Comparison of ENCODE assay signal across 11 cellular contexts in genomic region chr15:57281357-57281756, GRCh38.
DNase-seq lines count a peak whose midpoint lies in the region; ATAC-seq and TF ChIP-seq lines count a peak whose summit lies in the region.
"Had no signal": no experiment of that assay in that cellular context is flagged by ENCODE, and none has a peak within 500 bp of the region (broad histone marks: within the 10 kb centered on the region; RNA-seq: fewer than 3 reads in every experiment).

No MANE protein-coding gene starts in this region.

- H3K36me3 Mint-ChIP-seq in brain, result peaks cover 83% of the 10 kb centered on the region
- peaks cover 25% of the 10 kb centered on the region for H3K36me3 Mint-ChIP-seq in activated CD8-positive, alpha-beta memory T cell treated with anti-CD3 and anti-CD28 coated beads, Interleukin-2, amount 10 ng/mL, durations not matched to agents 7 days and 5 days

- H3K9me3 Mint-ChIP-seq in brain, result peaks cover 0 to 2% (median 0%) of the 10 kb centered on the region in 5 experiments
- H3K9me3 Mint-ChIP-seq in activated CD8-positive, alpha-beta memory T cell treated with anti-CD3 and anti-CD28 coated beads, Interleukin-2, amount 10 ng/mL, durations not matched to agents 7 days and 5 days (ENCODE audit: low read depth), result no peaks in the 10 kb centered on the region
- H3K9me3 Mint-ChIP-seq: activated T-helper 1 cell treated with anti-CD3 and anti-CD28 coated beads, Interleukin-12 subunit alpha, Interleukin-12 subunit beta, Interleukin-2, Interleukin-4 antibody, amounts not matched to agents 30 ng/mL and 10 ng/mL and 1 ng/mL, durations not matched to agents 14 hours and 24 hours and 36 hours; CD8-positive, alpha-beta T cell had no signal

- no peak for TF ChIP-seq CTCF in brain (conservative IDR thresholded peaks at IDR 0.05)

- peak overlapping the region in 4 of 5 experiments; percentile 3 to 67 (median 59) for H3K27ac Mint-ChIP-seq in brain
- no peak overlapping the region for H3K27ac Mint-ChIP-seq in activated CD8-positive, alpha-beta memory T cell treated with anti-CD3 and anti-CD28 coated beads, Interleukin-2, amount 10 ng/mL, durations not matched to agents 7 days and 5 days
- H3K27ac Mint-ChIP-seq: activated T-helper 1 cell treated with anti-CD3 and anti-CD28 coated beads, Interleukin-12 subunit alpha, Interleukin-12 subunit beta, Interleukin-2, Interleukin-4 antibody, amounts not matched to agents 30 ng/mL and 10 ng/mL and 1 ng/mL, durations not matched to agents 14 hours and 24 hours and 36 hours; CD8-positive, alpha-beta T cell had no signal

- CTCF ChIA-PET in activated CD8-positive, alpha-beta memory T cell treated with anti-CD3 and anti-CD28 coated beads, Interleukin-2, amount 10 ng/mL, durations not matched to agents 7 days and 5 days (lab: Charles Lee), result interaction anchor here (0.5 kb wide), 1 partner anchor 568 kb away, joined by 3 read pairs; no protein-coding TSS in a partner anchor

- ATAC-seq in GM18517 (IDR thresholded peaks at IDR 0.05; ENCODE audit: unreplicated experiment) (peak; percentile 52), GM21529 (IDR thresholded peaks at IDR 0.05; ENCODE audit: unreplicated experiment) (peak; percentile 51), HG03196 (IDR thresholded peaks at IDR 0.05; ENCODE audit: unreplicated experiment) (peak; percentile 49)
- ATAC-seq in activated CD8-positive, alpha-beta memory T cell treated with anti-CD3 and anti-CD28 coated beads, Interleukin-2, amount 10 ng/mL, durations not matched to agents 7 days and 5 days, result no peak
- ATAC-seq: CD8-positive, alpha-beta T cell had no signal

- H3K4me3 Mint-ChIP-seq in brain, result no peak overlapping the region
- H3K4me3 Mint-ChIP-seq in activated CD8-positive, alpha-beta memory T cell treated with anti-CD3 and anti-CD28 coated beads, Interleukin-2, amount 10 ng/mL, durations not matched to agents 7 days and 5 days, result no peak overlapping the region
- H3K4me3 Mint-ChIP-seq: activated T-helper 1 cell treated with anti-CD3 and anti-CD28 coated beads, Interleukin-12 subunit alpha, Interleukin-12 subunit beta, Interleukin-2, Interleukin-4 antibody, amounts not matched to agents 30 ng/mL and 10 ng/mL and 1 ng/mL, durations not matched to agents 14 hours and 24 hours and 36 hours; CD8-positive, alpha-beta T cell had no signal

- H3K27me3 Mint-ChIP-seq in brain, result peaks cover 7% of the 10 kb centered on the region
- H3K27me3 Mint-ChIP-seq in activated CD8-positive, alpha-beta memory T cell treated with anti-CD3 and anti-CD28 coated beads, Interleukin-2, amount 10 ng/mL, durations not matched to agents 7 days and 5 days, result no peaks in the 10 kb centered on the region

- DNase-seq in cardiac septum (ENCODE audit: low spot score) (no peak), AG20443 (ENCODE audit: low spot score) (no peak)
- DNase-seq in activated effector memory CD4-positive, alpha-beta T cell treated with Interleukin-2 at 50 U/mL for 16 hours, result no peak
- DNase-seq in activated CD8-positive, alpha-beta memory T cell treated with anti-CD3 and anti-CD28 coated beads, Interleukin-2, amount 10 ng/mL, durations not matched to agents 7 days and 5 days, result no peak
- DNase-seq: CD8-positive, alpha-beta T cell; NCI-H1930 had no signal

- intact Hi-C loops in cardiac septum (cut with DNase I), result no loop called here

- peaks cover 15% of the 10 kb centered on the region for H3K4me1 Mint-ChIP-seq in brain
- no peaks in the 10 kb centered on the region for H3K4me1 Mint-ChIP-seq in activated CD8-positive, alpha-beta memory T cell treated with anti-CD3 and anti-CD28 coated beads, Interleukin-2, amount 10 ng/mL, durations not matched to agents 7 days and 5 days
